22 cellular contexts compared by ENCODE assay signal in the genomic region with DNA sequence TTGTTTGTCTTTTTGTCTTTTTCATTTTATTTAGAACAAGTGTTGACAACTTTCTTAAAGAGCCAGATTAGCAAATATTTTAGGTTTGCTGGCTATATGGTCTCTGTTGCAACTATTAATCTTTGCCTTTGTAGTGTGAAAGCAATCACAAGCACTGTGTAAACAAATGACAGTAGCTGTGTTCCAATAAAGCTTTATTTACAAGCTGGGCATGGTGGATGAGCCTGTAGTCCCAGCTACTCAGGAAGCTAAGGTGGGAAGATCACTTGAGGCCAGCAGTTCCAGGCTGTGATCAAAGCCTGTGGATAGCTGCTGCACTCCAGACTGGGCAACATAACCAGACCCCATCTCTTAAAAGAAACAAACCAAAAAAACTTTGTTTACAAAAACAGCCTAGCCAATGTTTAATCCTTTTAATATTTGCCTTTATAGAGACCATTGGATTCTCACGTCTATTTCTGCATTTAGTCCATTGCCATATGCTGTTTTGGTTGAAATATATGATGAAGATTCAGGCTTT. TPM values are rescaled to one million over a fixed set of nuclear protein-coding genes. Genes with fewer than 3 reads are reported as not detected.
DNase-seq lines count a peak whose midpoint lies in the region; ATAC-seq and TF ChIP-seq lines count a peak whose summit lies in the region.
"Had no signal": no experiment of that assay in that cellular context is flagged by ENCODE, and none has a peak within 500 bp of the region (broad histone marks: within the 10 kb centered on the region; RNA-seq: fewer than 3 reads in every experiment).

No MANE protein-coding gene starts in this region.

- H3K4me1 Mint-ChIP-seq in activated CD4-positive, alpha-beta T cell treated with anti-CD3 and anti-CD28 coated beads for 36 hours, result peaks cover 32% of the 10 kb centered on the region
- H3K4me1 Mint-ChIP-seq in activated naive CD8-positive, alpha-beta T cell treated with anti-CD3 and anti-CD28 coated beads, Interleukin-2, amount 50 U/mL, for 24 hours, result peaks cover 33% of the 10 kb centered on the region
- H3K4me1 Mint-ChIP-seq in nephron progenitor cell, result peaks cover 43% of the 10 kb centered on the region

- no peak for DNase-seq in activated CD4-positive, alpha-beta T cell treated with anti-CD3 and anti-CD28 coated beads for 36 hours
- DNase-seq in activated CD4-positive, alpha-beta T cell treated with anti-CD3 and anti-CD28 coated beads, Interleukin-2, amount 50 U/mL, for 4 hours, result no peak
- peak; percentile 71 for DNase-seq in LNCaP clone FGC (ENCODE audit: low read depth)
- no peak for DNase-seq in activated naive CD8-positive, alpha-beta T cell treated with anti-CD3 and anti-CD28 coated beads, Interleukin-2, amount 50 U/mL, for 24 hours
- no peak for DNase-seq in nephron progenitor cell
- DNase-seq in NCI-H748 (lab: John Stamatoyannopoulos, UW; ENCODE audit: unreplicated experiment), result no peak
- no peak for DNase-seq in OCI-M1 (lab: John Stamatoyannopoulos, UW)
- no peak for DNase-seq in MG63
- DNase-seq: activated CD4-positive, alpha-beta memory T cell treated with anti-CD3 and anti-CD28 coated beads, Interleukin-2, amount 10 ng/mL, durations not matched to agents 7 days and 5 days; amniotic stem cell; GDM1; H9; MV-4-11; NCI-H187 treated with DMSO at 0.1 percent for 48 hours; NCI-H446 treated with DMSO at 0.1 percent for 48 hours; spleen; stimulated activated CD4-positive, alpha-beta T cell treated with anti-CD3 and anti-CD28 coated beads, Interleukin-4, amount 100 ng/mL, for 4 hours; upper lobe of right lung had no signal

- H3K27me3 ChIP-seq in MG63, result no peaks in the 10 kb centered on the region
- H3K27me3 ChIP-seq: BLaER1, neutrophil, spleen, upper lobe of right lung had no signal

- no peak overlapping the region; the same call in 1 of the 2 replicates for H3K4me3 ChIP-seq in LNCaP clone FGC (ENCODE audit: low read depth, low read length)
- H3K4me3 ChIP-seq in MG63, result no peak overlapping the region
- H3K4me3 ChIP-seq: BLaER1, spleen, upper lobe of right lung had no signal

- CTCF ChIA-PET in activated CD4-positive, alpha-beta T cell treated with anti-CD3 and anti-CD28 coated beads for 36 hours (lab: Charles Lee), result no interaction called here

- TF ChIP-seq CTCF in LNCaP clone FGC (IDR thresholded peaks at IDR 0.05; ENCODE audit: control insufficient read depth, extremely low read depth, insufficient read depth) (no peak), nephron progenitor cell (IDR thresholded peaks at IDR 0.05) (no peak)

- H3K36me3 ChIP-seq in MG63, result peaks cover 53% of the 10 kb centered on the region

- H3K4me3 Mint-ChIP-seq in activated CD4-positive, alpha-beta T cell treated with anti-CD3 and anti-CD28 coated beads for 36 hours, result peak overlapping the region; percentile 82
- peak overlapping the region; percentile 98 for H3K4me3 Mint-ChIP-seq in activated naive CD8-positive, alpha-beta T cell treated with anti-CD3 and anti-CD28 coated beads, Interleukin-2, amount 50 U/mL, for 24 hours
- H3K4me3 Mint-ChIP-seq in nephron progenitor cell, result peak overlapping the region; percentile 99

- intact Hi-C loops in activated CD4-positive, alpha-beta T cell treated with anti-CD3 and anti-CD28 coated beads for 36 hours (cut with DNase I, micrococcal nuclease), result loop anchor here in 1 of 2 experiments (5.0 to 10.0 kb wide), 2 partner anchors 740 to 1053 kb away; partner anchors contain the start of gene SUB1

- H3K9me3 Mint-ChIP-seq in activated CD4-positive, alpha-beta T cell treated with anti-CD3 and anti-CD28 coated beads for 36 hours (ENCODE audit: low read depth), result no peaks in the 10 kb centered on the region
- H3K9me3 Mint-ChIP-seq in activated naive CD8-positive, alpha-beta T cell treated with anti-CD3 and anti-CD28 coated beads, Interleukin-2, amount 50 U/mL, for 24 hours, result no peaks in the 10 kb centered on the region
- no peaks in the 10 kb centered on the region for H3K9me3 Mint-ChIP-seq in nephron progenitor cell
- H3K9me3 Mint-ChIP-seq: activated CD4-positive, alpha-beta memory T cell treated with anti-CD3 and anti-CD28 coated beads, Interleukin-2, amount 10 ng/mL, durations not matched to agents 7 days and 5 days; H9; IgD-negative memory B cell had no signal

- POLR2A ChIA-PET in activated CD4-positive, alpha-beta T cell treated with anti-CD3 and anti-CD28 coated beads for 36 hours (lab: Charles Lee), result no interaction called here

- no peaks in the 10 kb centered on the region for H3K27me3 Mint-ChIP-seq in activated CD4-positive, alpha-beta T cell treated with anti-CD3 and anti-CD28 coated beads for 36 hours
- H3K27me3 Mint-ChIP-seq in activated naive CD8-positive, alpha-beta T cell treated with anti-CD3 and anti-CD28 coated beads, Interleukin-2, amount 50 U/mL, for 24 hours, result no peaks in the 10 kb centered on the region
- H3K27me3 Mint-ChIP-seq in nephron progenitor cell (ENCODE audit: low read depth, poor library complexity), result peaks cover 3% of the 10 kb centered on the region
- H3K27me3 Mint-ChIP-seq: activated CD4-positive, alpha-beta memory T cell treated with anti-CD3 and anti-CD28 coated beads, Interleukin-2, amount 10 ng/mL, durations not matched to agents 7 days and 5 days; IgD-negative memory B cell had no signal

- peak overlapping the region; percentile 51 for H3K27ac Mint-ChIP-seq in activated CD4-positive, alpha-beta T cell treated with anti-CD3 and anti-CD28 coated beads for 36 hours
- H3K27ac Mint-ChIP-seq in activated naive CD8-positive, alpha-beta T cell treated with anti-CD3 and anti-CD28 coated beads, Interleukin-2, amount 50 U/mL, for 24 hours, result no peak overlapping the region
- no peak overlapping the region for H3K27ac Mint-ChIP-seq in nephron progenitor cell
- H3K27ac Mint-ChIP-seq: activated CD4-positive, alpha-beta memory T cell treated with anti-CD3 and anti-CD28 coated beads, Interleukin-2, amount 10 ng/mL, durations not matched to agents 7 days and 5 days; H9; IgD-negative memory B cell had no signal

- ATAC-seq in activated CD4-positive, alpha-beta T cell treated with anti-CD3 and anti-CD28 coated beads for 36 hours, result no peak
- no peak for ATAC-seq in activated naive CD8-positive, alpha-beta T cell treated with anti-CD3 and anti-CD28 coated beads, Interleukin-2, amount 50 U/mL, for 24 hours
- ATAC-seq: esophagus mucosa, upper lobe of right lung had no signal

- peaks cover 26% of the 10 kb centered on the region for H3K36me3 Mint-ChIP-seq in activated CD4-positive, alpha-beta T cell treated with anti-CD3 and anti-CD28 coated beads for 36 hours (ENCODE audit: low read depth)
- H3K36me3 Mint-ChIP-seq in activated naive CD8-positive, alpha-beta T cell treated with anti-CD3 and anti-CD28 coated beads, Interleukin-2, amount 50 U/mL, for 24 hours (ENCODE audit: low read depth), result peaks cover 55% of the 10 kb centered on the region
- peaks cover 53% of the 10 kb centered on the region for H3K36me3 Mint-ChIP-seq in nephron progenitor cell (ENCODE audit: low read depth)
- H3K36me3 Mint-ChIP-seq: IgD-negative memory B cell had no signal

- H3K9me3 ChIP-seq in MG63, result no peaks in the 10 kb centered on the region
- H3K9me3 ChIP-seq: BLaER1, neutrophil, spleen, upper lobe of right lung had no signal

RNA-seq across cellular contexts. Expression of gene C5orf22, which starts 2.5 kb away (rescaled TPM):
- total RNA-seq in activated CD4-positive, alpha-beta T cell treated with anti-CD3 and anti-CD28 coated beads for 36 hours, result 10 to 100 TPM; 25.2 to 30.6 TPM
- 2.9 and 3.5 TPM in 2 replicates for total RNA-seq in MG63 (2014; rRNA removed; shearing (Covaris generic); ENCODE audit: low replicate concordance)

RNA-seq across cellular contexts. Expression of gene DROSHA, which starts 2.7 kb away (rescaled TPM):
- total RNA-seq in activated CD4-positive, alpha-beta T cell treated with anti-CD3 and anti-CD28 coated beads for 36 hours, result 10 to 100 TPM; 84.3 to 94.4 TPM
- total RNA-seq in MG63 (2014; rRNA removed; shearing (Covaris generic); ENCODE audit: low replicate concordance), result 47.1 and 79.5 TPM in 2 replicates
